8 cellular contexts compared by ENCODE assay signal in the genomic region with DNA sequence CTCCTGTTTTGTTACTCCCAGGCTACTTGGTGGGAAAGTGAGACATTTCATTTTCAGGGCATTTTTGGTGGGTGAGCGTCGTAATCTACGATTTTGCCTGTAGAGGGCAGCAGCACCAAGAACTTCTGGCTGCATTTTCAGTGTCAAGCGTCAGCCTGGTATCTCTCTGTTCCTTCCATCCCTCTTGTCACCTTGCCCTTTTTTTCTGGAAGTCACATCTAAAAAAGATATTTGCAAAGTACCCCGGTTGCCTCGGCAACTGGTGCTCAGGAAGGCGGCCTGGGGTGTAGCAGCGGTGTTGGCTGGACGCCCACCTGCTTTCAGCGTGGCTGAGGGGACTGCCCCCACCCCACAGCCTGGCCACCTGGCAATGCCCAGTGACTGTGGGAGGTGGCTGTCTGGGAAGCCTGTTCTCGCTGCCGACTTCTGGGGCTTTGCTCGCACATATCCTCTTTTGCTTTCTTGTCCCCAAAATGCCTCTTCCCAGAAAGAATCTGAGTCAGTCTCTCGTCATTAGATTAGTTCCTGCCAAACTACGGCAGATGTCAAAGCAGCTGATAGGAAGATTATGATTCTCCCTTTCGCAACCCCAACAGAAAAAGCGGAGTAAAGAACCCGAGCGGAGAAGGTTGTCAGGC.
A peak's percentile ranks its signal among the peaks of the same experiment; 100 is the strongest.
DNase-seq lines count a peak whose midpoint lies in the region; ATAC-seq and TF ChIP-seq lines count a peak whose summit lies in the region.

No MANE protein-coding gene starts in this region.

- TF ChIP-seq CTCF in BJ (IDR thresholded peaks at IDR 0.05; ENCODE audit: insufficient read depth, low read depth, low read length) = peak; percentile 81

- DNase-seq in BJ (ENCODE audit: low read depth) (no peak), NCI-H446 treated with DMSO at 0.1 percent for 48 hours (lab: John Stamatoyannopoulos, UW) (peak; percentile 77), epidermal melanocyte (ENCODE audit: insufficient read length, low spot score) (peak; percentile 55), mucosa of gallbladder (ENCODE audit: low spot score) (peak; percentile 36)
- peak; percentile 68 for DNase-seq in activated CD8-positive, alpha-beta memory T cell treated with anti-CD3 and anti-CD28 coated beads for 24 hours

- H3K9me3 ChIP-seq in stomach smooth muscle (ENCODE audit: control insufficient read depth in 2 of 2, low read length in 2 of 2) = no peaks in the 10 kb centered on the region

- CTCF ChIA-PET in BJ (lab: Yijun Ruan, JAX) = interaction anchor here (1.3 to 1.8 kb wide), 2 partner anchors 12 to 14 kb away, joined by 6 to 7 read pairs; no protein-coding TSS in a partner anchor

- POLR2A ChIA-PET in BJ (lab: Charles Lee) = no interaction called here

- H3K36me3 ChIP-seq in BJ (ENCODE audit: control insufficient read depth, insufficient read depth, low read length) (no peaks in the 10 kb centered on the region), stomach smooth muscle (ENCODE audit: control insufficient read depth in 2 of 2, insufficient read depth in 2 of 2, low read length in 2 of 2) (no peaks in the 10 kb centered on the region)

- ATAC-seq in GM19023 (IDR thresholded peaks at IDR 0.05; ENCODE audit: unreplicated experiment) (peak; percentile 84), HG03159 (IDR thresholded peaks at IDR 0.05; ENCODE audit: unreplicated experiment) (peak; percentile 80)

- H3K4me1 ChIP-seq in stomach smooth muscle (ENCODE audit: control insufficient read depth, insufficient read depth, low read length) = peaks cover 7% of the 10 kb centered on the region

- H3K4me3 ChIP-seq in BJ (ENCODE audit: low read depth, low read length) = peak overlapping the region; percentile 31
- peak overlapping the region in 1 of 2 donors; percentile 64 for H3K4me3 ChIP-seq in stomach smooth muscle (ENCODE audit: low read length in 2 of 2)

- H3K27me3 ChIP-seq in BJ (ENCODE audit: control insufficient read depth, insufficient read depth, low read length) = peaks cover 3% of the 10 kb centered on the region; the same call in 1 of the 2 replicates
- peaks cover 0 to 2% of the 10 kb centered on the region in 2 donors for H3K27me3 ChIP-seq in stomach smooth muscle (ENCODE audit: control insufficient read depth in 1 of 2, insufficient read depth in 2 of 2, low read length in 2 of 2)

- no peak overlapping the region for H3K9ac ChIP-seq in stomach smooth muscle (ENCODE audit: low read length in 2 of 2)

- H3K27ac ChIP-seq in stomach smooth muscle (ENCODE audit: low read length) = peak overlapping the region; percentile 18
